25 cellular contexts compared by ENCODE assay signal in genomic region chr19:35027009-35027408, GRCh38. TPM values are rescaled to one million over a fixed set of nuclear protein-coding genes. Genes with fewer than 3 reads are reported as not detected.
"Had no signal": no experiment of that assay in that cellular context is flagged by ENCODE, and none has a peak within 500 bp of the region (broad histone marks: within the 10 kb centered on the region; RNA-seq: fewer than 3 reads in every experiment).

No MANE protein-coding gene starts in this region.

- H3K27me3 ChIP-seq: suprapubic skin, upper lobe of right lung, vagina had no signal

- FAIRE-seq: keratinocyte had no signal

- H3K27ac ChIP-seq: coronary artery, esophagus squamous epithelium, neural progenitor cell, prostate gland, skin epidermis, spleen, suprapubic skin, transverse colon, upper lobe of right lung, vagina had no signal

- H3K9me3 ChIP-seq: esophagus squamous epithelium, prostate gland, spleen, suprapubic skin, transverse colon, upper lobe of right lung, vagina had no signal

- H3K4me3 ChIP-seq: coronary artery, esophagus squamous epithelium, lung, neural progenitor cell, prostate gland, skin epidermis, spleen, suprapubic skin, transverse colon, upper lobe of right lung, vagina had no signal

- H3K4me3 Mint-ChIP-seq: memory B cell; natural killer cell; neural progenitor cell; stimulated activated naive CD8-positive, alpha-beta T cell treated with anti-CD3 and anti-CD28 coated beads, Interleukin-15, amount 100 ng/mL, for 72 hours had no signal

- H2AFZ ChIP-seq: neural progenitor cell had no signal

- H3K4me2 ChIP-seq: neural progenitor cell had no signal

- H3K9ac ChIP-seq: neural progenitor cell had no signal

- H3K36me3 Mint-ChIP-seq: natural killer cell had no signal

- ATAC-seq: left lobe of liver; right cardiac atrium; stimulated activated naive CD8-positive, alpha-beta T cell treated with anti-CD3 and anti-CD28 coated beads, Interleukin-15, amount 100 ng/mL, for 72 hours; upper lobe of right lung had no signal

- DNase-seq: dermis blood vessel endothelial cell; effector memory CD4-positive, alpha-beta T cell; erythroblast; esophagus squamous epithelium; foreskin melanocyte; natural killer cell; nucleus accumbens; right cardiac atrium; spleen; stimulated activated CD8-positive, alpha-beta memory T cell treated with anti-CD3 and anti-CD28 coated beads, Interleukin-4, amount 100 ng/mL, for 48 hours; stimulated activated naive CD4-positive, alpha-beta T cell; stimulated activated naive CD8-positive, alpha-beta T cell treated with anti-CD3 and anti-CD28 coated beads, Interleukin-15, amount 100 ng/mL, for 72 hours; transverse colon; upper lobe of right lung had no signal

- H3K9me3 Mint-ChIP-seq: memory B cell; natural killer cell; neural progenitor cell; stimulated activated naive CD8-positive, alpha-beta T cell treated with anti-CD3 and anti-CD28 coated beads, Interleukin-15, amount 100 ng/mL, for 72 hours had no signal

- H3K36me3 ChIP-seq: neural progenitor cell had no signal

- H3K27ac Mint-ChIP-seq: memory B cell, natural killer cell, neural progenitor cell had no signal

- H3K4me1 ChIP-seq: prostate gland had no signal

RNA-seq across cellular contexts. Expression of gene HPN, which starts 14.5 kb away (rescaled TPM):
- total RNA-seq: natural killer cell, osteocyte, vagina had no signal
- polyA plus RNA-seq: keratinocyte had no signal
